In genomic region chr2:225400060-225400511, GRCh38 we compare ENCODE assay signal across 8 cellular contexts. TPM values are rescaled to one million over a fixed set of nuclear protein-coding genes. Genes with fewer than 3 reads are reported as not detected.
DNase-seq lines count a peak whose midpoint lies in the region; ATAC-seq and TF ChIP-seq lines count a peak whose summit lies in the region.

No MANE protein-coding gene starts in this region.

- 0 out of 3 replicates have a peak, but pooled peaks have one; percentile 40 for ATAC-seq in RWPE2 (ENCODE audit: low read depth)
- no peak for ATAC-seq in GM18520 (IDR thresholded peaks at IDR 0.05; ENCODE audit: unreplicated experiment)
- ATAC-seq in upper lobe of right lung = no peak
- ATAC-seq in HG03442 (IDR thresholded peaks at IDR 0.05; ENCODE audit: unreplicated experiment) = no peak

- H3K4me2 ChIP-seq in smooth muscle cell = no peak overlapping the region

- H3K9me3 ChIP-seq in RWPE2 (ENCODE audit: severe bottlenecking) (no peaks in the 10 kb centered on the region), smooth muscle cell (replicated peaks; ENCODE audit: low read depth) (no peaks in the 10 kb centered on the region), upper lobe of right lung (no peaks in the 10 kb centered on the region)

- DNase-seq in COR-L47 (lab: John Stamatoyannopoulos, UW) (peak; percentile 64), Kasumi-1 (lab: John Stamatoyannopoulos, UW) (peak; percentile 0 to 34), RWPE2 (ENCODE audit: low spot score) (no peak), fibroblast of pulmonary artery (ENCODE audit: low read depth) (peak; percentile 60), smooth muscle cell (lab: John Stamatoyannopoulos, UW; ENCODE audit: unreplicated experiment) (peak; percentile 1), upper lobe of right lung (no peak)

- intact Hi-C loops in upper lobe of right lung (cut with DNase I) = no loop called here

- H3K4me3 ChIP-seq in RWPE2 (ENCODE audit: severe bottlenecking) (no peak overlapping the region), fibroblast of pulmonary artery (replicated peaks; ENCODE audit: low read depth, low read length) (no peak overlapping the region), smooth muscle cell (no peak overlapping the region), upper lobe of right lung (no peak overlapping the region)

- H3K36me3 ChIP-seq in RWPE2 (ENCODE audit: low read depth) (no peaks in the 10 kb centered on the region), smooth muscle cell (ENCODE audit: low read depth) (no peaks in the 10 kb centered on the region), upper lobe of right lung (no peaks in the 10 kb centered on the region)

- H2AFZ ChIP-seq in smooth muscle cell (ENCODE audit: low read depth) = no peak overlapping the region

- H3K27me3 ChIP-seq in RWPE2 (ENCODE audit: insufficient read depth, poor library complexity, severe bottlenecking) = peaks cover 5% of the 10 kb centered on the region
- peaks cover 5% of the 10 kb centered on the region for H3K27me3 ChIP-seq in smooth muscle cell (ENCODE audit: low read depth)
- peaks cover 6% of the 10 kb centered on the region for H3K27me3 ChIP-seq in upper lobe of right lung

- no peak overlapping the region for H3K9ac ChIP-seq in smooth muscle cell (ENCODE audit: low read depth)

- H4K20me1 ChIP-seq in smooth muscle cell (ENCODE audit: low read depth) = no peaks in the 10 kb centered on the region

- no peak for TF ChIP-seq CTCF in RWPE2 (IDR thresholded peaks at IDR 0.05; ENCODE audit: poor library complexity, severe bottlenecking)
- TF ChIP-seq CTCF in fibroblast of pulmonary artery (IDR thresholded peaks at IDR 0.05; ENCODE audit: low read length, missing control alignments) = no peak
- no peak for TF ChIP-seq CTCF in smooth muscle cell (IDR thresholded peaks at IDR 0.05; ENCODE audit: borderline replicate concordance, insufficient read depth, poor library complexity, severe bottlenecking)
- no peak for TF ChIP-seq CTCF in upper lobe of right lung (IDR thresholded peaks at IDR 0.05)

- no peaks in the 10 kb centered on the region for H3F3A ChIP-seq in smooth muscle cell (ENCODE audit: low read depth)

- H3K4me1 ChIP-seq in RWPE2 (ENCODE audit: insufficient read depth, poor library complexity, severe bottlenecking) = no peaks in the 10 kb centered on the region
- no peaks in the 10 kb centered on the region for H3K4me1 ChIP-seq in smooth muscle cell (ENCODE audit: low read depth)
- no peaks in the 10 kb centered on the region for H3K4me1 ChIP-seq in upper lobe of right lung

- 19% methylated on average over 8 of the region's 8 CpGs for WGBS in smooth muscle cell (ENCODE audit: low lambda C conversion rate)

- no peak overlapping the region for H3K27ac ChIP-seq in RWPE2 (ENCODE audit: poor library complexity, severe bottlenecking)
- no peak overlapping the region for H3K27ac ChIP-seq in smooth muscle cell (ENCODE audit: low read depth)
- H3K27ac ChIP-seq in upper lobe of right lung = no peak overlapping the region

- no peaks in the 10 kb centered on the region for H3K79me2 ChIP-seq in smooth muscle cell (ENCODE audit: low read depth)

RNA-seq across cellular contexts. Expression of gene NYAP2, which starts 0.6 kb away (rescaled TPM):
- total RNA-seq in smooth muscle cell = not detected in 2 replicates
- polyA plus RNA-seq in smooth muscle cell = 0.11 TPM in 1 of 2 replicates, not detected in the other
- total RNA-seq in upper lobe of right lung = 0.93 TPM

Comparison
In these comparisons a context has a peak if more than half of its experiments do, and no peak if none do; other contexts are left out.
1. DNase-seq: peak in COR-L47 (single experiment), Kasumi-1 (2 of 2), fibroblast of pulmonary artery (single experiment) and smooth muscle cell (single experiment); none in RWPE2 (single experiment) and upper lobe of right lung (single experiment).